In genomic region chr20:31497838-31498540, GRCh38 we compare ENCODE assay signal across 19 cellular contexts. TPM values are rescaled to one million over a fixed set of nuclear protein-coding genes. Genes with fewer than 3 reads are reported as not detected.
A peak's percentile ranks its signal among the peaks of the same experiment; 100 is the strongest.
DNase-seq lines count a peak whose midpoint lies in the region; ATAC-seq, FAIRE-seq and TF ChIP-seq lines count a peak whose summit lies in the region.
"Had no signal": no experiment of that assay in that cellular context is flagged by ENCODE, and none has a peak within 500 bp of the region (broad histone marks: within the 10 kb centered on the region; RNA-seq: fewer than 3 reads in every experiment).

No MANE protein-coding gene starts in this region.

- H3K9me3 ChIP-seq in ascending aorta (no peaks in the 10 kb centered on the region), aorta (ENCODE audit: control insufficient read depth, low read length) (no peaks in the 10 kb centered on the region), mucosa of descending colon (no peaks in the 10 kb centered on the region)
- H3K9me3 ChIP-seq: thyroid gland had no signal

- WGBS in aorta, 2 donors: 14 to 25% methylated on average over 6 of the region's 6 CpGs

- H3K4me1 ChIP-seq in ascending aorta: peaks cover 0 to 18% of the 10 kb centered on the region in 2 donors
- peaks cover 0 to 4% of the 10 kb centered on the region in 2 donors for H3K4me1 ChIP-seq in aorta (ENCODE audit: control insufficient read depth in 1 of 2, insufficient read depth in 2 of 2, low read length in 2 of 2)
- H3K4me1 ChIP-seq in mucosa of descending colon (ENCODE audit: low read depth): no peaks in the 10 kb centered on the region

- no peaks in the 10 kb centered on the region for H3K36me3 ChIP-seq in ascending aorta
- no peaks in the 10 kb centered on the region for H3K36me3 ChIP-seq in aorta (ENCODE audit: control insufficient read depth in 1 of 2, insufficient read depth in 2 of 2, low read length in 1 of 2)
- no peaks in the 10 kb centered on the region for H3K36me3 ChIP-seq in mucosa of descending colon (ENCODE audit: low read depth)
- H3K36me3 ChIP-seq: thyroid gland had no signal

- no peak for FAIRE-seq in GM19239 (lab: Jason Lieb, UNC)
- FAIRE-seq: small intestine had no signal

- peak; percentile 23 for DNase-seq in NCI-H748 (lab: John Stamatoyannopoulos, UW; ENCODE audit: unreplicated experiment)
- DNase-seq in NCI-H748 treated with DMSO at 0.1 percent for 48 hours (lab: John Stamatoyannopoulos, UW): no peak
- DNase-seq in ascending aorta (ENCODE audit: low spot score in 2 of 2): peak in 1 of 2 donors; percentile 72
- peak; percentile 60 for DNase-seq in left ventricle myocardium superior
- peak; percentile 59 to 87 for DNase-seq in aorta
- no peak for DNase-seq in GM19239 (ENCODE audit: insufficient read length, low spot score)
- DNase-seq in kidney glomerular epithelial cell (lab: John Stamatoyannopoulos, UW): no peak
- DNase-seq in mucosa of descending colon: no peak
- DNase-seq: ACHN; activated CD8-positive, alpha-beta T cell treated with anti-CD3 and anti-CD28 coated beads, Interleukin-2, amount 10 ng/mL, durations not matched to agents 7 days and 5 days; activated naive CD4-positive, alpha-beta T cell treated with anti-CD3 and anti-CD28 coated beads for 36 hours; cerebellar nuclear complex; DMS79; naive B cell; NCI-H2227 treated with DMSO at 0.1 percent for 48 hours; small intestine; thyroid gland had no signal

- H3K27me3 ChIP-seq in ascending aorta: no peaks in the 10 kb centered on the region
- H3K27me3 ChIP-seq in aorta (ENCODE audit: control insufficient read depth in 1 of 2, insufficient read depth in 2 of 2, low read length in 1 of 2): no peaks in the 10 kb centered on the region
- H3K27me3 ChIP-seq: thyroid gland had no signal

- H3K4me3 ChIP-seq in ascending aorta (no peak overlapping the region), aorta (ENCODE audit: low read length in 2 of 2) (no peak overlapping the region), mucosa of descending colon (no peak overlapping the region)
- H3K4me3 ChIP-seq: thyroid gland had no signal

- intact Hi-C loops in ascending aorta (cut with DNase I): loop anchor here (1.0 kb wide), 1 partner anchor 23 kb away; the partner anchor contains the start of genes DEFB124 and REM1
- intact Hi-C loops in left ventricle myocardium superior (cut with micrococcal nuclease): no loop called here
- intact Hi-C loops in aorta (cut with DNase I): no loop called here
- intact Hi-C loops in mucosa of descending colon (cut with DNase I, micrococcal nuclease): no loop called here

- H3K27ac ChIP-seq in ascending aorta (peak overlapping the region; percentile 59 to 86), aorta (ENCODE audit: low read depth in 1 of 2, low read length in 2 of 2) (no peak overlapping the region)

- no peak for TF ChIP-seq CTCF in ascending aorta (IDR thresholded peaks at IDR 0.05)
- no peak for TF ChIP-seq CTCF in mucosa of descending colon (IDR thresholded peaks at IDR 0.05)

- ATAC-seq in left ventricle myocardium superior: peak; percentile 44
- ATAC-seq in aorta (ENCODE audit: low FRiP score): no peak
- no peak for ATAC-seq in mucosa of descending colon
- ATAC-seq: activated CD8-positive, alpha-beta T cell treated with anti-CD3 and anti-CD28 coated beads, Interleukin-2, amount 10 ng/mL, durations not matched to agents 7 days and 5 days had no signal

RNA-seq across cellular contexts. Expression of gene HM13, which starts 16.3 kb away (rescaled TPM):
- total RNA-seq in ascending aorta (84.9 TPM), left ventricle myocardium superior (39.2 TPM), aorta (100 to 1,000 TPM; 136 to 139 TPM), mucosa of descending colon (100 to 1,000 TPM in 2 of 3 donors, 10 to 100 TPM in 1; 95.6 to 137 (median 109) TPM)
- polyA plus RNA-seq in aorta: 100 to 1,000 TPM in 1 of 2 donors, 10 to 100 TPM in 1; 41.8 to 108 TPM

RNA-seq across cellular contexts. Expression of gene REM1, which starts 22.9 kb away (rescaled TPM):
- total RNA-seq in ascending aorta (31.0 TPM), left ventricle myocardium superior (2.0 TPM), aorta (10 to 100 TPM; 13.6 to 13.9 TPM), mucosa of descending colon (1 to 10 TPM in 2 of 3 donors, under 1 TPM in 1; 0.46 to 3.5 (median 1.2) TPM)
- 10 to 100 TPM in 1 of 2 donors, 1 to 10 TPM in 1; 2.5 to 12.7 TPM for polyA plus RNA-seq in aorta
- total RNA-seq: activated CD8-positive, alpha-beta T cell treated with anti-CD3 and anti-CD28 coated beads, Interleukin-2, amount 10 ng/mL, durations not matched to agents 7 days and 5 days; activated naive CD4-positive, alpha-beta T cell treated with anti-CD3 and anti-CD28 coated beads for 36 hours; kidney epithelial cell had no signal

RNA-seq across cellular contexts. Expression of gene DEFB124, which starts 23.1 kb away (rescaled TPM):
- total RNA-seq in ascending aorta (not detected), left ventricle myocardium superior (not detected), aorta (1 to 10 TPM; 1.6 to 7.6 TPM), mucosa of descending colon (not detected)
- polyA plus RNA-seq in aorta: not detected
- total RNA-seq: activated CD8-positive, alpha-beta T cell treated with anti-CD3 and anti-CD28 coated beads, Interleukin-2, amount 10 ng/mL, durations not matched to agents 7 days and 5 days; activated naive CD4-positive, alpha-beta T cell treated with anti-CD3 and anti-CD28 coated beads for 36 hours; esophagus mucosa; kidney epithelial cell; thyroid gland had no signal

RNA-seq across cellular contexts. Expression of gene DEFB123, which starts 57.6 kb away (rescaled TPM):
- total RNA-seq in ascending aorta (not detected), left ventricle myocardium superior (not detected), aorta (not detected), mucosa of descending colon (not detected)
- polyA plus RNA-seq in aorta: not detected
- total RNA-seq: activated CD8-positive, alpha-beta T cell treated with anti-CD3 and anti-CD28 coated beads, Interleukin-2, amount 10 ng/mL, durations not matched to agents 7 days and 5 days; activated naive CD4-positive, alpha-beta T cell treated with anti-CD3 and anti-CD28 coated beads for 36 hours; esophagus mucosa; kidney epithelial cell had no signal
- polyA plus RNA-seq: small intestine had no signal

Comparison
In these comparisons a context has a peak if more than half of its experiments do, and no peak if none do; other contexts are left out.
1. DNase-seq: peak in NCI-H748 (single experiment), left ventricle myocardium superior (single experiment) and aorta (2 of 2); none in NCI-H748 treated with DMSO at 0.1 percent for 48 hours (single experiment), GM19239 (single experiment), kidney glomerular epithelial cell (single experiment) and mucosa of descending colon (0 of 3).
2. H3K27ac ChIP-seq: peak in ascending aorta (2 of 2); none in aorta (0 of 2).